17 cellular contexts compared by ENCODE assay signal in the genomic region with DNA sequence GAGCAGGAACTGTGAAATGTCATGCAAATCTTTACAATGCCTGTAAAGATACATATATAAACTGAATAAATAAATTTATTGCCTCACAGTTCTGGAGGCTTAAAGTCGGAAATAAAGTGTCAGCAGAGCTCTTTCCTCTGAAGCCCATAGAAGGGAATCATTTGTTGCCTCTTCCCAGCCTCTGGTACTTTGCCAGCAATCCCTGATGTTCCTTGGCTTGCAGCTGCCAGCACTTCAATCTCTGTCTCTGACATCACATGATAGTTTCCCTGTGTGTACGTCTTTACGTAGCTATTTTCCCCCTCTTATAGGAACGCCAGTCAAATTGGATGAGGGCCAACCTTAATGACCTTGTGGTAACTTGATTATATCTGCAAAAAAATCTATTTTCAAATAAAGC.
DNase-seq lines count a peak whose midpoint lies in the region; ATAC-seq lines count a peak whose summit lies in the region.
"Had no signal": no experiment of that assay in that cellular context is flagged by ENCODE, and none has a peak within 500 bp of the region (broad histone marks: within the 10 kb centered on the region; RNA-seq: fewer than 3 reads in every experiment).

No MANE protein-coding gene starts in this region.

- no peak overlapping the region for H3K4me3 Mint-ChIP-seq in activated naive CD4-positive, alpha-beta T cell treated with anti-CD3 and anti-CD28 coated beads for 36 hours
- no peak overlapping the region for H3K4me3 Mint-ChIP-seq in naive thymus-derived CD8-positive, alpha-beta T cell
- H3K4me3 Mint-ChIP-seq: activated CD8-positive, alpha-beta T cell treated with anti-CD3 and anti-CD28 coated beads, Interleukin-2, amount 10 ng/mL, durations not matched to agents 7 days and 5 days; CD4-positive, alpha-beta T cell had no signal

- CTCF ChIA-PET in activated naive CD4-positive, alpha-beta T cell treated with anti-CD3 and anti-CD28 coated beads for 36 hours (lab: Charles Lee) = interaction anchor here (1.1 kb wide), 1 partner anchor 191 kb away, joined by 4 read pairs; no protein-coding TSS in a partner anchor

- DNase-seq in COR-L47 (lab: John Stamatoyannopoulos, UW) (peak; percentile 66), NCI-H1105 treated with DMSO at 0.1 percent for 48 hours (lab: John Stamatoyannopoulos, UW) (peak; percentile 100), NCI-H2196 treated with DMSO at 0.1 percent for 48 hours (lab: John Stamatoyannopoulos, UW; ENCODE audit: unreplicated experiment) (peak; percentile 21), SHP77 treated with DMSO at 0.1 percent for 48 hours (lab: John Stamatoyannopoulos, UW) (peak; percentile 99), HuH-7.5 (ENCODE audit: low spot score) (no peak), nucleus accumbens (lab: John Stamatoyannopoulos, UW) (no peak)
- DNase-seq in activated naive CD4-positive, alpha-beta T cell treated with anti-CD3 and anti-CD28 coated beads for 36 hours = no peak
- DNase-seq in naive thymus-derived CD8-positive, alpha-beta T cell = no peak
- DNase-seq: activated CD8-positive, alpha-beta T cell treated with anti-CD3 and anti-CD28 coated beads, Interleukin-2, amount 10 ng/mL, durations not matched to agents 7 days and 5 days; activated T-cell treated with anti-CD3 and anti-CD28 coated beads, Interleukin-2, amount 50 U/mL, for 48 hours; CD4-positive, alpha-beta T cell; left ventricle myocardium inferior; sigmoid colon; stimulated activated CD4-positive, alpha-beta T cell treated with anti-CD3 and anti-CD28 coated beads, Interleukin-1b, Interleukin-23, amount 100 ng/mL, for 48 hours; uterus had no signal

- no peaks in the 10 kb centered on the region for H3K27me3 Mint-ChIP-seq in activated naive CD4-positive, alpha-beta T cell treated with anti-CD3 and anti-CD28 coated beads for 36 hours (ENCODE audit: low read depth)
- H3K27me3 Mint-ChIP-seq in naive thymus-derived CD8-positive, alpha-beta T cell = no peaks in the 10 kb centered on the region
- H3K27me3 Mint-ChIP-seq: CD4-positive, alpha-beta T cell had no signal

- H3K27ac Mint-ChIP-seq in activated naive CD4-positive, alpha-beta T cell treated with anti-CD3 and anti-CD28 coated beads for 36 hours = no peak overlapping the region
- H3K27ac Mint-ChIP-seq in naive thymus-derived CD8-positive, alpha-beta T cell = no peak overlapping the region
- H3K27ac Mint-ChIP-seq: activated CD8-positive, alpha-beta T cell treated with anti-CD3 and anti-CD28 coated beads, Interleukin-2, amount 10 ng/mL, durations not matched to agents 7 days and 5 days; CD4-positive, alpha-beta T cell had no signal

- ATAC-seq in naive thymus-derived CD8-positive, alpha-beta T cell = no peak
- ATAC-seq: activated CD8-positive, alpha-beta T cell treated with anti-CD3 and anti-CD28 coated beads, Interleukin-2, amount 10 ng/mL, durations not matched to agents 7 days and 5 days; esophagus mucosa; Right ventricle myocardium inferior had no signal

- no peaks in the 10 kb centered on the region for H3K36me3 Mint-ChIP-seq in activated naive CD4-positive, alpha-beta T cell treated with anti-CD3 and anti-CD28 coated beads for 36 hours (ENCODE audit: low read depth)
- no peaks in the 10 kb centered on the region for H3K36me3 Mint-ChIP-seq in naive thymus-derived CD8-positive, alpha-beta T cell

- H3K9me3 Mint-ChIP-seq in activated naive CD4-positive, alpha-beta T cell treated with anti-CD3 and anti-CD28 coated beads for 36 hours = peaks cover 2% of the 10 kb centered on the region
- peaks cover 0 to 17% (median 3%) of the 10 kb centered on the region in 9 donors for H3K9me3 Mint-ChIP-seq in naive thymus-derived CD8-positive, alpha-beta T cell

- H3K4me1 Mint-ChIP-seq in activated naive CD4-positive, alpha-beta T cell treated with anti-CD3 and anti-CD28 coated beads for 36 hours (ENCODE audit: low read depth) = no peaks in the 10 kb centered on the region
- no peaks in the 10 kb centered on the region for H3K4me1 Mint-ChIP-seq in naive thymus-derived CD8-positive, alpha-beta T cell

- POLR2A ChIA-PET in naive thymus-derived CD8-positive, alpha-beta T cell (lab: Charles Lee) = no interaction called here

- intact Hi-C loops in activated naive CD4-positive, alpha-beta T cell treated with anti-CD3 and anti-CD28 coated beads for 36 hours (cut with micrococcal nuclease) = no loop called here

Comparison
In these comparisons a context has a peak if more than half of its experiments do, and no peak if none do; other contexts are left out.
1. DNase-seq: peak in COR-L47 (single experiment), NCI-H1105 treated with DMSO at 0.1 percent for 48 hours (single experiment), NCI-H2196 treated with DMSO at 0.1 percent for 48 hours (single experiment) and SHP77 treated with DMSO at 0.1 percent for 48 hours (single experiment); none in activated naive CD4-positive, alpha-beta T cell treated with anti-CD3 and anti-CD28 coated beads for 36 hours (single experiment), HuH-7.5 (single experiment), nucleus accumbens (0 of 56) and naive thymus-derived CD8-positive, alpha-beta T cell (0 of 10).